ENCODE assay signal across 15 cellular contexts in the genomic region with DNA sequence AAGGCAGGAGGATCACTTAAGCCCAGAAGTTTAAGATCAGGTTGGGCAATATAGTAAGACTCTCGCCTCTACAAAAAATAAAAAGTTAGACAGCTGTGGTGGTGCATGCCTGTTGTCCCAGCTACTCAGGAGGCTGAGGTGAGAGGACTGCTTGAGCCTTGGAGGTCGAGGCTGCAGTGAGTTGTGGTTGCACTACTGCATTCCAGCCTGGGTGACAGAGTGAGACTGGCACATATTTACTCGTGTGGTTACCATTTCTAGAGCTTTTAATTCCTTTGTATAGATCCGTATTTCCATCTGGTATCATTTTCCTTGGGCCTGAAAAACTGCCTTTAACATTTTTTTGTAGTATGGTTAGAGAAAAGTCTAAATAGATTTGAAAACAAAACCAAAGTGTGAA. TPM values are rescaled to one million over a fixed set of nuclear protein-coding genes. Genes with fewer than 3 reads are reported as not detected.
DNase-seq lines count a peak whose midpoint lies in the region; ATAC-seq and TF ChIP-seq lines count a peak whose summit lies in the region.
"Had no signal": no experiment of that assay in that cellular context is flagged by ENCODE, and none has a peak within 500 bp of the region (broad histone marks: within the 10 kb centered on the region; RNA-seq: fewer than 3 reads in every experiment).

No MANE protein-coding gene starts in this region.

- H3K9me3 Mint-ChIP-seq in activated CD4-positive, alpha-beta T cell treated with anti-CD3 and anti-CD28 coated beads, Interleukin-2, amount 10 ng/mL, durations not matched to agents 24 days and 14 days: no peaks in the 10 kb centered on the region

- no peaks in the 10 kb centered on the region for H3K27me3 Mint-ChIP-seq in activated CD4-positive, alpha-beta T cell treated with anti-CD3 and anti-CD28 coated beads, Interleukin-2, amount 10 ng/mL, durations not matched to agents 24 days and 14 days

- peak overlapping the region; percentile 90; the same call in 1 of the 2 replicates for H3K27ac ChIP-seq in MM.1S (ENCODE audit: low read length)

- no peaks in the 10 kb centered on the region for H3K9me3 ChIP-seq in MM.1S (replicated peaks; ENCODE audit: insufficient read depth, low read length)

- H3K4me3 Mint-ChIP-seq in activated CD4-positive, alpha-beta T cell treated with anti-CD3 and anti-CD28 coated beads, Interleukin-2, amount 10 ng/mL, durations not matched to agents 24 days and 14 days: no peak overlapping the region
- H3K4me3 Mint-ChIP-seq: CD14-positive monocyte had no signal

- peaks cover 99% of the 10 kb centered on the region for H3K79me2 ChIP-seq in MM.1S (ENCODE audit: low read length)

- H3F3A ChIP-seq in MM.1S (ENCODE audit: insufficient read depth, low read length): peaks cover 80% of the 10 kb centered on the region

- peak overlapping the region; percentile 55 for H3K4me2 ChIP-seq in MM.1S (ENCODE audit: low read depth, low read length)

- no peak for TF ChIP-seq CTCF in AG10803 (conservative IDR thresholded peaks at IDR 0.05; ENCODE audit: low read length)
- peak; percentile 21 for TF ChIP-seq CTCF in MM.1S (IDR thresholded peaks at IDR 0.05; ENCODE audit: low read length)
- no peak for TF ChIP-seq CTCF in choroid plexus epithelial cell (conservative IDR thresholded peaks at IDR 0.05; ENCODE audit: low read depth, low read length)

- peaks cover 9% of the 10 kb centered on the region for H4K20me1 ChIP-seq in MM.1S (ENCODE audit: insufficient read depth, low read length)

- H3K4me3 ChIP-seq in AG10803 (ENCODE audit: low read length): no peak overlapping the region
- 0 out of 2 replicates have a peak overlapping the region, but pooled peaks have one; percentile 1 for H3K4me3 ChIP-seq in MM.1S (ENCODE audit: low read length)
- H3K4me3 ChIP-seq in choroid plexus epithelial cell (ENCODE audit: low read depth, low read length): no peak overlapping the region

- H3K4me1 Mint-ChIP-seq in activated CD4-positive, alpha-beta T cell treated with anti-CD3 and anti-CD28 coated beads, Interleukin-2, amount 10 ng/mL, durations not matched to agents 24 days and 14 days: peaks cover 72% of the 10 kb centered on the region

- H2AFZ ChIP-seq in MM.1S (ENCODE audit: low read length): no peak overlapping the region

- H3K9ac ChIP-seq in MM.1S (ENCODE audit: low read length): peak overlapping the region; percentile 43; the same call in 1 of the 2 replicates

- ATAC-seq in HG02642 (IDR thresholded peaks at IDR 0.05; ENCODE audit: poor library complexity, unreplicated experiment): no peak
- no peak for ATAC-seq in GM21447 (IDR thresholded peaks at IDR 0.05; ENCODE audit: unreplicated experiment)
- ATAC-seq: HCT116 had no signal

- H3K9me2 ChIP-seq in MM.1S (replicated peaks; ENCODE audit: insufficient read depth, low read length): no peaks in the 10 kb centered on the region

- intact Hi-C loops in activated CD4-positive, alpha-beta T cell treated with anti-CD3 and anti-CD28 coated beads, Interleukin-2, amount 10 ng/mL, durations not matched to agents 24 days and 14 days (cut with micrococcal nuclease): no loop called here

- H3K27me3 ChIP-seq in MM.1S (replicated peaks; ENCODE audit: insufficient read depth, low read length): no peaks in the 10 kb centered on the region

- peak; percentile 58 for DNase-seq in activated CD4-positive, alpha-beta T cell treated with anti-CD3 and anti-CD28 coated beads, Interleukin-2, amount 10 ng/mL, durations not matched to agents 24 days and 14 days
- DNase-seq in activated CD4-positive, alpha-beta T cell treated with anti-CD3 and anti-CD28 coated beads for 1 hour: no peak
- DNase-seq in AG10803 (ENCODE audit: low read depth) (peak; percentile 34), MM.1S (peak; percentile 67), choroid plexus epithelial cell (ENCODE audit: low read depth) (peak; percentile 13), UCSD-AML1 (lab: John Stamatoyannopoulos, UW; ENCODE audit: unreplicated experiment) (no peak)
- DNase-seq: DMS79 treated with DMSO at 0.1 percent for 48 hours, Kasumi-1, NCI-H1417, NCI-H2029, NCI-H510A treated with DMSO at 0.1 percent for 48 hours had no signal

- peaks cover 48% of the 10 kb centered on the region for H3K36me3 Mint-ChIP-seq in activated CD4-positive, alpha-beta T cell treated with anti-CD3 and anti-CD28 coated beads, Interleukin-2, amount 10 ng/mL, durations not matched to agents 24 days and 14 days (ENCODE audit: low read depth)

- H3K27ac Mint-ChIP-seq in activated CD4-positive, alpha-beta T cell treated with anti-CD3 and anti-CD28 coated beads, Interleukin-2, amount 10 ng/mL, durations not matched to agents 24 days and 14 days: no peak overlapping the region

- peaks cover 50% of the 10 kb centered on the region for H3K4me1 ChIP-seq in MM.1S (ENCODE audit: low read length)

- peaks cover 3% of the 10 kb centered on the region; the same call in 1 of the 2 replicates for H3K36me3 ChIP-seq in MM.1S (replicated peaks; ENCODE audit: insufficient read depth, low read length)

RNA-seq across cellular contexts. Expression of a gene that starts 7.8 kb away (rescaled TPM):
- total RNA-seq in activated CD4-positive, alpha-beta T cell treated with anti-CD3 and anti-CD28 coated beads, Interleukin-2, amount 10 ng/mL, durations not matched to agents 24 days and 14 days: 65.1 and 68.2 TPM in 2 replicates

Comparison
In these comparisons a context has a peak if more than half of its experiments do, and no peak if none do; other contexts are left out.
1. DNase-seq: peak in activated CD4-positive, alpha-beta T cell treated with anti-CD3 and anti-CD28 coated beads, Interleukin-2, amount 10 ng/mL, durations not matched to agents 24 days and 14 days (single experiment), AG10803 (single experiment), MM.1S (single experiment) and choroid plexus epithelial cell (single experiment); none in activated CD4-positive, alpha-beta T cell treated with anti-CD3 and anti-CD28 coated beads for 1 hour (single experiment) and UCSD-AML1 (single experiment).